In genomic region chr2:189142893-189143759, GRCh38 we compare ENCODE assay signal across 9 cellular contexts. TPM values are rescaled to one million over a fixed set of nuclear protein-coding genes. Genes with fewer than 3 reads are reported as not detected.
A peak's percentile ranks its signal among the peaks of the same experiment; 100 is the strongest.
DNase-seq lines count a peak whose midpoint lies in the region; ATAC-seq and TF ChIP-seq lines count a peak whose summit lies in the region.
"Had no signal": no experiment of that assay in that cellular context is flagged by ENCODE, and none has a peak within 500 bp of the region (broad histone marks: within the 10 kb centered on the region; RNA-seq: fewer than 3 reads in every experiment).

No MANE protein-coding gene starts in this region.

- TF ChIP-seq RAD21 in Ishikawa (IDR thresholded peaks at IDR 0.05; ENCODE audit: low read depth), result peak; percentile 78

- H3K4me3 ChIP-seq in mammary epithelial cell (replicated peaks in 1 of 3; ENCODE audit: insufficient read depth in 1 of 3, low read depth in 2 of 3, low read length in 3 of 3), result no peak overlapping the region
- no peak overlapping the region for H3K4me3 ChIP-seq in mesodermal cell (ENCODE audit: extremely low read depth, insufficient read depth, low read length, poor library complexity, severe bottlenecking)
- H3K4me3 ChIP-seq: skin epidermis had no signal

- DNase-seq in activated CD8-positive, alpha-beta memory T cell treated with anti-CD3 and anti-CD28 coated beads for 24 hours, result peak; percentile 59
- no peak for DNase-seq in activated CD8-positive, alpha-beta memory T cell treated with anti-CD3 and anti-CD28 coated beads, Interleukin-2, amount 50 U/mL, for 48 hours
- DNase-seq in T-helper 1 cell, result peak in 4 of 5 donors; percentile 13 to 46 (median 30)
- peak; percentile 52 for DNase-seq in mammary epithelial cell
- no peak for DNase-seq in DMS79 treated with DMSO at 0.1 percent for 48 hours (lab: John Stamatoyannopoulos, UW)

- TF ChIP-seq EP300 in Ishikawa (IDR thresholded peaks at IDR 0.05; ENCODE audit: borderline replicate concordance), result no peak

- dilution Hi-C loops in mammary epithelial cell (cut with HindIII; ENCODE audit: low sequenced_read_pairs), result no loop called here

- intact Hi-C loops in mammary epithelial cell (cut with micrococcal nuclease), result loop anchor here (1.0 kb wide), 5 partner anchors 49 to 619 kb away; no protein-coding TSS in a partner anchor

- H3K4me2 ChIP-seq in mammary epithelial cell (ENCODE audit: insufficient read depth, low read depth, low read length), result no peak overlapping the region

- TF ChIP-seq CTCF in mammary epithelial cell (conservative IDR thresholded peaks at IDR 0.05 in 1 of 2, IDR thresholded peaks at IDR 0.05 in 1 of 2; ENCODE audit: extremely low read depth in 1 of 2, insufficient read depth in 1 of 2, low read depth in 1 of 2, low read length in 2 of 2), result peak; percentile 96 to 98

- 93% methylated on average over 4 of the region's 4 CpGs for WGBS in mammary epithelial cell (ENCODE audit: low coverage, missing lambda C conversion rate)
- WGBS in mesodermal cell (ENCODE audit: insufficient coverage in 2 of 2), 2 experiments, result 100% methylated on average over 2 of the region's 4 CpGs; no CpG with 5 or more reads in 1 of the 2 experiments

- H2AFZ ChIP-seq in mammary epithelial cell (ENCODE audit: low read depth, low read length), result no peak overlapping the region

- no peaks in the 10 kb centered on the region for H3K27me3 ChIP-seq in mammary epithelial cell (ENCODE audit: insufficient read depth, low read length)

- H3K27ac ChIP-seq in mammary epithelial cell (ENCODE audit: insufficient read depth, low read depth, low read length) (no peak overlapping the region), mesodermal cell (ENCODE audit: low read depth, low read length, severe bottlenecking) (peak overlapping the region; percentile 60)

- in situ Hi-C loops in mammary epithelial cell (cut with MboI; ENCODE audit: low sequenced_read_pairs in 2 of 2), result loop anchor here in 1 of 2 donors (10.0 kb wide), 1 partner anchor 142 kb away; no protein-coding TSS in a partner anchor

- H3K9ac ChIP-seq in mammary epithelial cell (ENCODE audit: insufficient read depth, low read length), result no peak overlapping the region

- no TSS peak for BruUV-seq in mammary epithelial cell (replicated peaks; lab: Mats Ljungman, UMichigan)

- H3K9me3 ChIP-seq in mammary epithelial cell (replicated peaks; ENCODE audit: insufficient read depth, low read length), result no peaks in the 10 kb centered on the region
- H3K9me3 ChIP-seq in mesodermal cell (ENCODE audit: control insufficient read depth, low read length), result no peaks in the 10 kb centered on the region

- H3K36me3 ChIP-seq in mammary epithelial cell (ENCODE audit: insufficient read depth, low read length) (no peaks in the 10 kb centered on the region), mesodermal cell (ENCODE audit: control insufficient read depth, insufficient read depth, low read length) (no peaks in the 10 kb centered on the region)

- no peaks in the 10 kb centered on the region for H3K79me2 ChIP-seq in mammary epithelial cell (ENCODE audit: insufficient read depth, low read length)

- no peaks in the 10 kb centered on the region for H4K20me1 ChIP-seq in mammary epithelial cell (ENCODE audit: insufficient read depth, low read length)

- no peaks in the 10 kb centered on the region for H3K4me1 ChIP-seq in mammary epithelial cell (ENCODE audit: insufficient read depth, low read length)
- peaks cover 7% of the 10 kb centered on the region for H3K4me1 ChIP-seq in mesodermal cell (ENCODE audit: control insufficient read depth, insufficient read depth, low read length, poor library complexity, severe bottlenecking)

- CTCF ChIA-PET in mammary epithelial cell (lab: Charles Lee; ENCODE audit: low non-redundant PET), result interaction anchor here (0.9 kb wide), 1 partner anchor 145 kb away, joined by 4 read pairs; no protein-coding TSS in a partner anchor

- peak; percentile 99 for ATAC-seq in GM21786 (IDR thresholded peaks at IDR 0.05; ENCODE audit: unreplicated experiment)

TF ChIP-seq in Ishikawa, 13 proteins besides CTCF, POLR2A, EP300 and RAD21:
- TF ChIP-seq TAF1 (IDR thresholded peaks at IDR 0.05; ENCODE audit: low read depth) (no peak), EGR1 (IDR thresholded peaks at IDR 0.05) (no peak), FOXM1 (IDR thresholded peaks at IDR 0.05; ENCODE audit: borderline replicate concordance, low read depth) (no peak), ZBTB7A (IDR thresholded peaks at IDR 0.05; ENCODE audit: low read depth) (no peak), TCF12 (IDR thresholded peaks at IDR 0.05; ENCODE audit: low read depth) (no peak), CREB1 (IDR thresholded peaks at IDR 0.05; ENCODE audit: low read depth) (no peak), YY1 (IDR thresholded peaks at IDR 0.05; ENCODE audit: low read depth) (no peak), NFIC (IDR thresholded peaks at IDR 0.05) (no peak), CEBPB (IDR thresholded peaks at IDR 0.05) (no peak), TEAD4 (IDR thresholded peaks at IDR 0.05) (no peak)
- TF ChIP-seq, protein P1, sequence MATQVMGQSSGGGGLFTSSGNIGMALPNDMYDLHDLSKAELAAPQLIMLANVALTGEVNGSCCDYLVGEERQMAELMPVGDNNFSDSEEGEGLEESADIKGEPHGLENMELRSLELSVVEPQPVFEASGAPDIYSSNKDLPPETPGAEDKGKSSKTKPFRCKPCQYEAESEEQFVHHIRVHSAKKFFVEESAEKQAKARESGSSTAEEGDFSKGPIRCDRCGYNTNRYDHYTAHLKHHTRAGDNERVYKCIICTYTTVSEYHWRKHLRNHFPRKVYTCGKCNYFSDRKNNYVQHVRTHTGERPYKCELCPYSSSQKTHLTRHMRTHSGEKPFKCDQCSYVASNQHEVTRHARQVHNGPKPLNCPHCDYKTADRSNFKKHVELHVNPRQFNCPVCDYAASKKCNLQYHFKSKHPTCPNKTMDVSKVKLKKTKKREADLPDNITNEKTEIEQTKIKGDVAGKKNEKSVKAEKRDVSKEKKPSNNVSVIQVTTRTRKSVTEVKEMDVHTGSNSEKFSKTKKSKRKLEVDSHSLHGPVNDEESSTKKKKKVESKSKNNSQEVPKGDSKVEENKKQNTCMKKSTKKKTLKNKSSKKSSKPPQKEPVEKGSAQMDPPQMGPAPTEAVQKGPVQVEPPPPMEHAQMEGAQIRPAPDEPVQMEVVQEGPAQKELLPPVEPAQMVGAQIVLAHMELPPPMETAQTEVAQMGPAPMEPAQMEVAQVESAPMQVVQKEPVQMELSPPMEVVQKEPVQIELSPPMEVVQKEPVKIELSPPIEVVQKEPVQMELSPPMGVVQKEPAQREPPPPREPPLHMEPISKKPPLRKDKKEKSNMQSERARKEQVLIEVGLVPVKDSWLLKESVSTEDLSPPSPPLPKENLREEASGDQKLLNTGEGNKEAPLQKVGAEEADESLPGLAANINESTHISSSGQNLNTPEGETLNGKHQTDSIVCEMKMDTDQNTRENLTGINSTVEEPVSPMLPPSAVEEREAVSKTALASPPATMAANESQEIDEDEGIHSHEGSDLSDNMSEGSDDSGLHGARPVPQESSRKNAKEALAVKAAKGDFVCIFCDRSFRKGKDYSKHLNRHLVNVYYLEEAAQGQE (IDR thresholded peaks at IDR 0.05; ENCODE audit: low read depth), result no peak
- TF ChIP-seq, protein P2, sequence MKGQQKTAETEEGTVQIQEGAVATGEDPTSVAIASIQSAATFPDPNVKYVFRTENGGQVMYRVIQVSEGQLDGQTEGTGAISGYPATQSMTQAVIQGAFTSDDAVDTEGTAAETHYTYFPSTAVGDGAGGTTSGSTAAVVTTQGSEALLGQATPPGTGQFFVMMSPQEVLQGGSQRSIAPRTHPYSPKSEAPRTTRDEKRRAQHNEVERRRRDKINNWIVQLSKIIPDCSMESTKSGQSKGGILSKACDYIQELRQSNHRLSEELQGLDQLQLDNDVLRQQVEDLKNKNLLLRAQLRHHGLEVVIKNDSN (IDR thresholded peaks at IDR 0.05), result no peak
- TF ChIP-seq, protein P3, sequence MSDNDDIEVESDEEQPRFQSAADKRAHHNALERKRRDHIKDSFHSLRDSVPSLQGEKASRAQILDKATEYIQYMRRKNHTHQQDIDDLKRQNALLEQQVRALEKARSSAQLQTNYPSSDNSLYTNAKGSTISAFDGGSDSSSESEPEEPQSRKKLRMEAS (IDR thresholded peaks at IDR 0.05), result no peak

RNA-seq across cellular contexts. Expression of gene COL5A2, which starts 36.4 kb away (rescaled TPM):
- 10 to 100 TPM in 1 of 2 donors, 1 to 10 TPM in 1; 9.6 to 51.7 TPM for total RNA-seq in mammary epithelial cell
- 13.3 TPM for polyA plus RNA-seq in mammary epithelial cell
- polyA minus RNA-seq in mammary epithelial cell, result 25.6 TPM
- 240 TPM for polyA plus RNA-seq in mesodermal cell (2013, experiment 1 of 2)
- 213 TPM for polyA plus RNA-seq in mesodermal cell (2013, experiment 2 of 2)

Comparison
In these comparisons a context has a peak if more than half of its experiments do, and no peak if none do; other contexts are left out.
1. DNase-seq: peak in activated CD8-positive, alpha-beta memory T cell treated with anti-CD3 and anti-CD28 coated beads for 24 hours (single experiment), T-helper 1 cell (4 of 5) and mammary epithelial cell (single experiment); none in activated CD8-positive, alpha-beta memory T cell treated with anti-CD3 and anti-CD28 coated beads, Interleukin-2, amount 50 U/mL, for 48 hours (single experiment) and DMS79 treated with DMSO at 0.1 percent for 48 hours (single experiment).